ENCODE assay signal across 17 cellular contexts in the genomic region with DNA sequence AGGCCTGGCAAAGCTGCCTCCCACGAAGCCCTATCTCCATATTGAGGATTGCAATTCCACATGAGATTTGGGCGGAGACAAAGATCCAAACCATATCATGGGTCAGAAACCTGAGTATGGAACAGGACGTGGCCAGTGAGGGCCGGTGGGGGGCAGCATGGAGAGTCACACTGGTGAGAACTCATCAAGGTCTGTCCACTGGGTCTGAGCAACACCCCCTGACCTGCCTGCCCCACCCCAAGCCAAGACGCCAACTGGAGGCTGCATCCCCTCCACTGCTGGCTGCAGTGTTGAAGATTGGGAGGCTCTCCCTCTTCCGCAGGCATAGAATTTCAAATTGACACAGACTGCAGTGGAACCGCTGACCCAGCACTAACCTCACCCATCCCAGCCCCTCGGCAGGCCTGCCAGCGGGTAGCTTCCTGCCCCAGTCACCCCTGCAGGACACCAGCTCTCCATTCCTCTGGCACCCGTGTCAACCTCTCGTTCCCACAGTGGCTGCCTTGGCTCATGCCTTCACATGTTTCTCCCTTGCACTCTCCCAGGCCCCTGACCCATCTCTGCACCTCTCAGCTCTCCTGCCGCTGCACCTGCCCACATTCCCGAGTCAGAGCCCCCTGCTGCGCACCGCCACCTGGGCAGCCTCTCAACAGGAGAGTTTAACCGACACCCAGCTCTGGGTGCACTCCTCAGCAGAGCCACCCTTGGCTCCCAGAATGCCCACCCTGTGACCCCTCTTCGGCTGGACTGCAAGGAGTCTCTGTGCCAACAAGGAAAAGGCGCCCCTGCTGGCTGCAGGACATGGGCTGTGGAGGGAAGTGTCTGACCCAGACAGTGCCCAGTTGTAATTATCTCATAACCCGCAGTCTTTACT. TPM values are rescaled to one million over a fixed set of nuclear protein-coding genes. Genes with fewer than 3 reads are reported as not detected.
A peak's percentile ranks its signal among the peaks of the same experiment; 100 is the strongest.
DNase-seq lines count a peak whose midpoint lies in the region; ATAC-seq lines count a peak whose summit lies in the region.
"Had no signal": no experiment of that assay in that cellular context is flagged by ENCODE, and none has a peak within 500 bp of the region (broad histone marks: within the 10 kb centered on the region; RNA-seq: fewer than 3 reads in every experiment).

No MANE protein-coding gene starts in this region.

- peaks cover 0 to 3% (median 3%) of the 10 kb centered on the region in 3 donors for H3K36me3 Mint-ChIP-seq in immature natural killer cell
- H3K36me3 Mint-ChIP-seq: type B pancreatic cell had no signal

- peak overlapping the region; percentile 93 to 100 (median 98) for H3K27ac Mint-ChIP-seq in immature natural killer cell
- H3K27ac Mint-ChIP-seq: activated naive CD8-positive, alpha-beta T cell treated with anti-CD3 and anti-CD28 coated beads, Interleukin-2, amount 10 ng/mL, durations not matched to agents 7 days and 5 days; T-helper 1 cell treated with Interleukin-12 subunit alpha and Interleukin-12 subunit beta and Interleukin-4 antibody, amounts not matched to agents 30 μg/mL and 1 μg/mL, for 36 hours; type B pancreatic cell had no signal

- H3K4me3 Mint-ChIP-seq in immature natural killer cell, result peak overlapping the region; percentile 27 to 79 (median 65)
- H3K4me3 Mint-ChIP-seq: activated naive CD8-positive, alpha-beta T cell treated with anti-CD3 and anti-CD28 coated beads, Interleukin-2, amount 10 ng/mL, durations not matched to agents 7 days and 5 days; T-helper 1 cell treated with Interleukin-12 subunit alpha and Interleukin-12 subunit beta and Interleukin-4 antibody, amounts not matched to agents 30 μg/mL and 1 μg/mL, for 36 hours; type B pancreatic cell had no signal

- H3K27me3 Mint-ChIP-seq in immature natural killer cell (ENCODE audit: low read depth in 3 of 3), result peaks cover 32 to 52% (median 46%) of the 10 kb centered on the region in 3 donors
- H3K27me3 Mint-ChIP-seq: activated naive CD8-positive, alpha-beta T cell treated with anti-CD3 and anti-CD28 coated beads, Interleukin-2, amount 10 ng/mL, durations not matched to agents 7 days and 5 days; type B pancreatic cell had no signal

- peaks cover 76 to 83% of the 10 kb centered on the region in 2 donors for H3K4me1 Mint-ChIP-seq in immature natural killer cell

- no peak for ATAC-seq in sciatic nerve
- ATAC-seq in HG02759 (IDR thresholded peaks at IDR 0.05; ENCODE audit: unreplicated experiment), result no peak
- ATAC-seq in HG02973 (IDR thresholded peaks at IDR 0.05; ENCODE audit: unreplicated experiment), result no peak
- ATAC-seq: Right ventricle myocardium inferior had no signal

- intact Hi-C loops in sciatic nerve (cut with DNase I), result no loop called here

- peak; percentile 17 for DNase-seq in NOMO-1 treated with DMSO at 0.1 percent for 48 hours (lab: John Stamatoyannopoulos, UW; ENCODE audit: unreplicated experiment)
- DNase-seq in NOMO-1 treated with dmso at 0.1 percent for 144 hours (lab: John Stamatoyannopoulos, UW; ENCODE audit: unreplicated experiment), result no peak
- peak; percentile 10 for DNase-seq in MV-4-11 (lab: John Stamatoyannopoulos, UW)
- DNase-seq in immature natural killer cell, result no peak
- peak; percentile 43 for DNase-seq in sciatic nerve (ENCODE audit: low spot score)
- DNase-seq in SIG-M5 treated with dmso at 0.1 percent for 504 hours (lab: John Stamatoyannopoulos, UW; ENCODE audit: unreplicated experiment), result no peak
- DNase-seq: activated CD4-positive, CD25-positive, alpha-beta regulatory T cell treated with anti-CD3 and anti-CD28 coated beads, Interleukin-2, amount 50 U/mL, for 72 hours; activated naive CD8-positive, alpha-beta T cell treated with anti-CD3 and anti-CD28 coated beads, Interleukin-2, amount 10 ng/mL, durations not matched to agents 7 days and 5 days; KG1; kidney; NCI-H1417 treated with DMSO at 0.1 percent for 48 hours; NK-92 treated with Interleukin-12 subunit alpha and Interleukin-12 subunit beta, amount 100 ng/mL, for 24 hours had no signal

- H3K9me3 Mint-ChIP-seq in immature natural killer cell, result peaks cover 4 to 11% (median 7%) of the 10 kb centered on the region in 6 donors
- H3K9me3 Mint-ChIP-seq: type B pancreatic cell had no signal

RNA-seq across cellular contexts. Expression of a gene that starts 45.2 kb away (rescaled TPM):
- 100 to 1,000 TPM; 214 to 250 (median 236) TPM for polyA plus RNA-seq in immature natural killer cell
- total RNA-seq in sciatic nerve, result 144 TPM

Comparison
In these comparisons a context has a peak if more than half of its experiments do, and no peak if none do; other contexts are left out.
1. DNase-seq: peak in NOMO-1 treated with DMSO at 0.1 percent for 48 hours (single experiment), MV-4-11 (single experiment) and sciatic nerve (single experiment); none in NOMO-1 treated with dmso at 0.1 percent for 144 hours (single experiment), immature natural killer cell (0 of 3) and SIG-M5 treated with dmso at 0.1 percent for 504 hours (single experiment).